16 cellular contexts compared by ENCODE assay signal in the genomic region with DNA sequence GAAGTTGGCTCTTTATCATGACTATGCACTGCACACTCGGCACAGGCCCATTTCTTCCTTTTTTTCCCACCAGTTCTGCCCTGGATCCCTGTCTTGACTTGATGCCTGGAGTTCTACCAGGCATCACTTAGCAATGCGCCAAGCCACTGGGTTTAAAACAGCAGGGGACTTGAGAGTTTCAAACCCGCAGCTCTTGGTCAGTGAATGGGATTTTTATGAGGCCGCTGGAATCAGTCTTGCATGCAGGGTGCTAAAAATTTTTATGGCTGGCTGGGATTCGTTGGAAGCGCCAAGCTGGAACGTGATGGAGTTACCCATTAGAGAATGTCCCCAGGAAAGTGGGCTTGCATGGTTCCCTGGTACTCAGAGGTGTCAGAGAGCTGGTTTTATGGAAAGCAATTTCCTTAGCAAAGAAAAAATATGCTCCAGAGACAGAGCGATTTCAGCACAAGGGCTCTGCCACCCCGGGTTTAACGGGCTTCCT.
"Had no signal": no experiment of that assay in that cellular context is flagged by ENCODE, and none has a peak within 500 bp of the region (broad histone marks: within the 10 kb centered on the region; RNA-seq: fewer than 3 reads in every experiment).

No MANE protein-coding gene starts in this region.

- H3K4me1 ChIP-seq: gastrocnemius medialis, prostate gland had no signal

- H3K36me3 ChIP-seq: gastrocnemius medialis, prostate gland, sigmoid colon had no signal

- H3K9me3 ChIP-seq: prostate gland had no signal

- H3K4me3 ChIP-seq: gastrocnemius medialis, prostate gland, sigmoid colon had no signal

- DNase-seq: activated CD4-positive, alpha-beta T cell treated with anti-CD3 and anti-CD28 coated beads, Interleukin-2, amount 10 ng/mL, durations not matched to agents 7 days and 5 days; activated CD4-positive, CD25-positive, alpha-beta regulatory T cell; activated CD8-positive, alpha-beta memory T cell treated with anti-CD3 and anti-CD28 coated beads for 24 hours; activated naive CD4-positive, alpha-beta T cell treated with anti-CD3 and anti-CD28 coated beads for 36 hours; cortex of kidney; effector CD8-positive, alpha-beta T cell; gastrocnemius medialis; midbrain; naive thymus-derived CD4-positive, alpha-beta T cell; nucleus accumbens; sigmoid colon; stimulated activated CD4-positive, alpha-beta T cell treated with anti-CD3 and anti-CD28 coated beads, Interleukin-12 subunit alpha, Interleukin-12 subunit beta, amount 100 ng/mL, for 4 hours; stimulated activated CD4-positive, alpha-beta T cell treated with anti-CD3 and anti-CD28 coated beads, Interleukin-2, amount 100 ng/mL, for 48 hours; stimulated activated naive CD4-positive, alpha-beta T cell treated with Interleukin-2 at 50 U/mL for 16 hours; T-helper 2 cell had no signal

- ATAC-seq: gastrocnemius medialis; naive thymus-derived CD4-positive, alpha-beta T cell had no signal
